ENCODE assay signal across 1 cellular context in genomic region chr7:155222046-155222445, GRCh38.
TF ChIP-seq lines count a peak whose summit lies in the region.

No MANE protein-coding gene starts in this region.

TF ChIP-seq in HepG2, 621 proteins besides CTCF, POLR2A, EP300 and RAD21 (continued from another document):
- no peak for TF ChIP-seq XBP1 (CRISPR knock-in tag; IDR thresholded peaks at IDR 0.05)
- no peak for TF ChIP-seq TEAD3 (CRISPR knock-in tag; optimal IDR thresholded peaks at IDR 0.05; ENCODE audit: borderline replicate concordance)
- peak; percentile 28; the same call in 1 of the 2 replicates for TF ChIP-seq HHEX (CRISPR knock-in tag; IDR thresholded peaks at IDR 0.05)
- peak; percentile 69 for TF ChIP-seq RARA (CRISPR knock-in tag; IDR thresholded peaks at IDR 0.05)
- TF ChIP-seq SKI (IDR thresholded peaks at IDR 0.05; ENCODE audit: partially characterized antibody), result peak; percentile 85
- TF ChIP-seq NR2F2 (IDR thresholded peaks at IDR 0.05; ENCODE audit: borderline replicate concordance, low read depth), result 0 out of 2 replicates have a peak, but pooled peaks have one; percentile 21
- TF ChIP-seq BCL6 (CRISPR knock-in tag; IDR thresholded peaks at IDR 0.05), result peak; percentile 46; the same call in 1 of the 2 replicates
